In the genomic region with DNA sequence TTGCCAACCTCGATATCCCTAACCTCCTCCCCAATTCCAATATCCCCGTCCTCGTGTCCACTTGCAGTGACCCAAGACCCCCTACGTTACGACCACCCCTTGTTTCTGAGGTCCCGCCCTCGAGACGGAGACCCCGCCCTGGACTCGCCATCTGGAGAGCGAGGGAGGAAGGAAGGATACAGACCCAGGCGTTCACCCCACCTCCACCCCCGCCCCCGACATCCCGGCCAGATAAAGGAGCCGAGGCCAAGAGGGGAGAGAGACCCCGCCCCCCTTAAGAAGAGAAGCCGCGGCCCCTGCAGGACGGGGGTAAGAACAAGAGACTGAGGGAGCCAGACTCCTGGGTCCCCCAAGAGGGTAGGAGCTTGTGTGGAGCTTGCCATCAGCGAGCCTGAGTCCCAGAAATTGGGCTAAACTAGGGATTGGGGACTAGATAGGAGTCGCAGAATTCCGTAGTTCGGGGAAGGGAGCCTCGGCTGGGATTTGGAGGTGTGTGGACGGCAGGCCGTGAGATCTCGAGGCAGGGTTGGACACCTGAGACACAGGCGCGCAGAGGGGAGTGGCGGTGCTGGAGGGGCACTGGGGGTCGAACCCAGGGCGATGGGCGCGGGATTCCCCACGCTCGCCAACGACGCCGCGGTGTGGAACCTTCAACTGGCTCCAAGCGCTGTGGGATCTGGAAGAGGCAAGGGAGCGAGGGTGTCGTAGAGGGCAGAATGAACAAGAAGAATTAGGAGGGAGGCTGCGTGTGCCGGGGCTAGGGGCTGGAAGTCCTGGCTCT, we compare ENCODE assay signal across 8 cellular contexts. TPM values are rescaled to one million over a fixed set of nuclear protein-coding genes. Genes with fewer than 3 reads are reported as not detected.
DNase-seq lines count a peak whose midpoint lies in the region; ATAC-seq and TF ChIP-seq lines count a peak whose summit lies in the region.

A gene with protein sequence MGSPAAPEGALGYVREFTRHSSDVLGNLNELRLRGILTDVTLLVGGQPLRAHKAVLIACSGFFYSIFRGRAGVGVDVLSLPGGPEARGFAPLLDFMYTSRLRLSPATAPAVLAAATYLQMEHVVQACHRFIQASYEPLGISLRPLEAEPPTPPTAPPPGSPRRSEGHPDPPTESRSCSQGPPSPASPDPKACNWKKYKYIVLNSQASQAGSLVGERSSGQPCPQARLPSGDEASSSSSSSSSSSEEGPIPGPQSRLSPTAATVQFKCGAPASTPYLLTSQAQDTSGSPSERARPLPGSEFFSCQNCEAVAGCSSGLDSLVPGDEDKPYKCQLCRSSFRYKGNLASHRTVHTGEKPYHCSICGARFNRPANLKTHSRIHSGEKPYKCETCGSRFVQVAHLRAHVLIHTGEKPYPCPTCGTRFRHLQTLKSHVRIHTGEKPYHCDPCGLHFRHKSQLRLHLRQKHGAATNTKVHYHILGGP (plus strand): TSS at position 260 of the 781 bp plus-strand sequence. CDS start 622 bp downstream, outside the sequence.

- H3K4me3 ChIP-seq in IMR-90 (ENCODE audit: insufficient read depth, low read depth, low read length), result 0 out of 2 replicates have a peak within 1 kb of the TSS, but pooled peaks have one; percentile 18
- peak within 1 kb of the TSS in 1 of 4 donors; percentile 23 for H3K4me3 ChIP-seq in adrenal gland
- H3K4me3 ChIP-seq in iPS-11a (ENCODE audit: low read depth, low read length), result peak within 1 kb of the TSS; percentile 17

- peaks cover 45% of the 10 kb centered on the region for H3K4me1 Mint-ChIP-seq in stimulated activated memory B cell treated with anti-CD40 and anti-IgM and Interleukin-4, amounts not matched to agents 10 μg/mL and 1 μg/mL and 100 μg/mL, for 72 hours

- H3K4me1 ChIP-seq in IMR-90 (ENCODE audit: control insufficient read depth, insufficient read depth, low read length), result peaks cover 4% of the 10 kb centered on the region; the same call in 1 of the 2 replicates
- peaks cover 11 to 16% of the 10 kb centered on the region in 2 donors for H3K4me1 ChIP-seq in adrenal gland (replicated peaks in 1 of 2)

- peak within 1 kb of the TSS; percentile 8; the same call in 1 of the 2 replicates for H4K91ac ChIP-seq in IMR-90 (ENCODE audit: insufficient read depth, low read depth, low read length)

- no peak within 1 kb of the TSS for H2BK120ac ChIP-seq in IMR-90 (ENCODE audit: low read depth, low read length)

- no peaks in the 10 kb centered on the region; the same call in 1 of the 2 replicates for H3K9me1 ChIP-seq in IMR-90 (ENCODE audit: insufficient read depth, low read length)

- no peak within 1 kb of the TSS for H2BK15ac ChIP-seq in IMR-90 (ENCODE audit: low read depth, low read length)

- CTCF ChIA-PET in IMR-90 (lab: Yijun Ruan, JAX), result no interaction called here

- H3K56ac ChIP-seq in IMR-90 (ENCODE audit: extremely low read depth, insufficient read depth, low read length), result 0 out of 2 replicates have a peak within 1 kb of the TSS, but pooled peaks have one; percentile 4

- H3K27ac Mint-ChIP-seq in stimulated activated memory B cell treated with anti-CD40 and anti-IgM and Interleukin-4, amounts not matched to agents 10 μg/mL and 1 μg/mL and 100 μg/mL, for 72 hours, result peak within 1 kb of the TSS; percentile 90

- POLR2A ChIA-PET in IMR-90 (lab: Charles Lee; ENCODE audit: unreplicated experiment), result no interaction called here

- H3K18ac ChIP-seq in IMR-90 (ENCODE audit: low read depth, low read length), result no peak within 1 kb of the TSS

- H3K4ac ChIP-seq in IMR-90 (ENCODE audit: low read depth, low read length), result no peak within 1 kb of the TSS; the same call in 1 of the 2 replicates

- no peak for TF ChIP-seq RAD21 in IMR-90 (IDR thresholded peaks at IDR 0.05; ENCODE audit: low read length)

- peak within 1 kb of the TSS; percentile 62 for H3K4me2 ChIP-seq in IMR-90 (ENCODE audit: low read depth, low read length)

- H2BK20ac ChIP-seq in IMR-90 (ENCODE audit: low read depth, low read length), result no peak within 1 kb of the TSS

- H4K5ac ChIP-seq in IMR-90 (ENCODE audit: low read depth, low read length), result peak within 1 kb of the TSS; percentile 61; the same call in 1 of the 2 replicates

- H3K9me3 ChIP-seq in IMR-90 (ENCODE audit: control insufficient read depth, insufficient read depth, low read length), result no peaks in the 10 kb centered on the region
- no peaks in the 10 kb centered on the region for H3K9me3 ChIP-seq in adrenal gland (replicated peaks in 1 of 3)

- H3K36me3 Mint-ChIP-seq in stimulated activated memory B cell treated with anti-CD40 and anti-IgM and Interleukin-4, amounts not matched to agents 10 μg/mL and 1 μg/mL and 100 μg/mL, for 72 hours, result no peaks in the 10 kb centered on the region

- ATAC-seq in IMR-90 (ENCODE audit: low read depth) (no peak), GM18502 (IDR thresholded peaks at IDR 0.05; ENCODE audit: poor library complexity, unreplicated experiment) (no peak), HG03460 (IDR thresholded peaks at IDR 0.05; ENCODE audit: unreplicated experiment) (no peak)
- ATAC-seq in stimulated activated memory B cell treated with anti-CD40 and anti-IgM and Interleukin-4, amounts not matched to agents 10 μg/mL and 1 μg/mL and 100 μg/mL, for 72 hours, result no peak

- H2AK9ac ChIP-seq in IMR-90 (replicated peaks; ENCODE audit: low read depth, low read length, poor library complexity), result peak within 1 kb of the TSS; percentile 83

- peak within 1 kb of the TSS; percentile 24; the same call in 1 of the 2 replicates for H3K9ac ChIP-seq in IMR-90 (ENCODE audit: low read depth, low read length)

- no peak within 1 kb of the TSS for H3K23ac ChIP-seq in IMR-90 (ENCODE audit: low read depth, low read length)

- H2AFZ ChIP-seq in IMR-90 (replicated peaks; ENCODE audit: low read length, poor library complexity), result peak within 1 kb of the TSS; percentile 95

- intact Hi-C loops in IMR-90 (cut with micrococcal nuclease), result loop anchor here (1.0 to 5.0 kb wide), 3 partner anchors 110 to 357 kb away; no protein-coding TSS in a partner anchor
- intact Hi-C loops in adrenal gland (cut with DNase I), result loop anchor here in 1 of 2 donors (5.0 kb wide), 1 partner anchor 111 kb away; no protein-coding TSS in a partner anchor

- H4K8ac ChIP-seq in IMR-90 (ENCODE audit: low read depth in 2 of 2, low read length in 2 of 2), result peak within 1 kb of the TSS; percentile 60 to 81; a peak in 3 of 4 replicates

- dilution Hi-C loops in IMR-90 (cut with HindIII; ENCODE audit: low sequenced_read_pairs, unreplicated experiment), result no loop called here

- peak within 1 kb of the TSS; percentile 30; the same call in 1 of the 2 replicates for H3K14ac ChIP-seq in IMR-90 (replicated peaks; ENCODE audit: low read depth, low read length)

- no peak within 1 kb of the TSS for H2BK5ac ChIP-seq in IMR-90 (ENCODE audit: low read depth, low read length, poor library complexity, severe bottlenecking)

- H3K4me3 Mint-ChIP-seq in stimulated activated memory B cell treated with anti-CD40 and anti-IgM and Interleukin-4, amounts not matched to agents 10 μg/mL and 1 μg/mL and 100 μg/mL, for 72 hours, result peak within 1 kb of the TSS; percentile 71

- TF ChIP-seq CTCF in IMR-90 (conservative IDR thresholded peaks at IDR 0.05; ENCODE audit: low read depth, low read length), result no peak
- no peak for TF ChIP-seq CTCF in adrenal gland (IDR thresholded peaks at IDR 0.05)

- H4K20me1 ChIP-seq in IMR-90 (ENCODE audit: insufficient read depth, low read length), result no peaks in the 10 kb centered on the region

- H3K79me1 ChIP-seq in IMR-90 (ENCODE audit: low read depth in 1 of 2, low read length in 2 of 2), result no peaks in the 10 kb centered on the region

- BruUV-seq in IMR-90 (replicated peaks; lab: Mats Ljungman, UMichigan), result no TSS peak

- H3K36me3 ChIP-seq in IMR-90 (ENCODE audit: control insufficient read depth, insufficient read depth, low read length) (no peaks in the 10 kb centered on the region), adrenal gland (replicated peaks in 1 of 2) (no peaks in the 10 kb centered on the region)

- TF ChIP-seq POLR2A in IMR-90 (IDR thresholded peaks at IDR 0.05; ENCODE audit: low read depth, low read length), result no peak
- TF ChIP-seq POLR2A in adrenal gland (IDR thresholded peaks at IDR 0.05), result no peak

- 16% methylated on average over 7 of the region's 46 CpGs; no CpG with 5 or more reads in 1 of the 2 experiments for WGBS in IMR-90 (ENCODE audit: extremely low coverage in 2 of 2, insufficient read length in 1 of 2), 2 experiments
- 7 to 19% (median 15%) methylated on average over 34 to 46 of the region's 46 CpGs for WGBS in adrenal gland, 4 donors

- DNase-seq in IMR-90 (no peak), adrenal gland (peak in 3 of 7 donors; percentile 29 to 49 (median 45)), NCI-H446 treated with DMSO at 0.1 percent for 48 hours (lab: John Stamatoyannopoulos, UW) (no peak), amniotic stem cell (lab: John Stamatoyannopoulos, UW) (no peak)

- in situ Hi-C loops in IMR-90 (cut with MboI; ENCODE audit: low sequenced_read_pairs), result no loop called here

- 0 out of 2 replicates have a peak within 1 kb of the TSS, but pooled peaks have one; percentile 9 for H2AK5ac ChIP-seq in IMR-90 (ENCODE audit: low read depth, low read length)

- H3K27me3 Mint-ChIP-seq in stimulated activated memory B cell treated with anti-CD40 and anti-IgM and Interleukin-4, amounts not matched to agents 10 μg/mL and 1 μg/mL and 100 μg/mL, for 72 hours, result no peaks in the 10 kb centered on the region

- no peaks in the 10 kb centered on the region for H3K9me3 Mint-ChIP-seq in stimulated activated memory B cell treated with anti-CD40 and anti-IgM and Interleukin-4, amounts not matched to agents 10 μg/mL and 1 μg/mL and 100 μg/mL, for 72 hours

- H3K27ac ChIP-seq in IMR-90 (ENCODE audit: insufficient read depth, low read length), result no peak within 1 kb of the TSS
- H3K27ac ChIP-seq in adrenal gland, result peak within 1 kb of the TSS; percentile 27 to 85 (median 56)

- H3K27me3 ChIP-seq in IMR-90 (ENCODE audit: control insufficient read depth, insufficient read depth, low read length) (peaks cover 10% of the 10 kb centered on the region; the same call in 1 of the 2 replicates), adrenal gland (no peaks in the 10 kb centered on the region)

TF ChIP-seq in IMR-90, 13 proteins besides CTCF, POLR2A, EP300 and RAD21:
- TF ChIP-seq BHLHE40 (IDR thresholded peaks at IDR 0.05; ENCODE audit: low read depth, low read length), result no peak
- TF ChIP-seq FOS (IDR thresholded peaks at IDR 0.05; ENCODE audit: low read depth, low read length), result no peak
- TF ChIP-seq MAZ (IDR thresholded peaks at IDR 0.05; ENCODE audit: borderline replicate concordance, low read depth, low read length), result no peak
- no peak for TF ChIP-seq SMC3 (IDR thresholded peaks at IDR 0.05; ENCODE audit: low read depth, low read length)
- TF ChIP-seq CEBPB (IDR thresholded peaks at IDR 0.05; ENCODE audit: low read depth, low read length), result no peak
- no peak for TF ChIP-seq RFX5 (IDR thresholded peaks at IDR 0.05; ENCODE audit: low read depth, low read length)
- TF ChIP-seq RCOR1 (IDR thresholded peaks at IDR 0.05; ENCODE audit: insufficient replicate concordance, low read length), result no peak
TF ChIP-seq in IMR-90: peak in this region for 0.

RNA-seq across cellular contexts. Expression of the gene that starts here (rescaled TPM):
- total RNA-seq in IMR-90 (2012; rRNA removed), result not detected in 2 replicates
- polyA plus RNA-seq in IMR-90 (2012; rRNA removed), result not detected in 2 replicates
- not detected in 2 replicates for polyA plus RNA-seq in IMR-90 (2012; cell fraction: cytosol; rRNA removed)
- 0.10 TPM in 1 of 2 replicates, not detected in the other for polyA plus RNA-seq in IMR-90 (2012; cell fraction: nucleus; rRNA removed; ENCODE audit: low replicate concordance)
- 10 to 100 TPM in 3 of 8 donors, 1 to 10 TPM in 5; 2.9 to 17.0 (median 8.8) TPM for total RNA-seq in adrenal gland
- 10 to 100 TPM in 1 of 3 donors, 1 to 10 TPM in 2; 3.2 to 14.2 (median 9.3) TPM for polyA plus RNA-seq in adrenal gland
